ENCODE assay signal across 27 cellular contexts in the genomic region with DNA sequence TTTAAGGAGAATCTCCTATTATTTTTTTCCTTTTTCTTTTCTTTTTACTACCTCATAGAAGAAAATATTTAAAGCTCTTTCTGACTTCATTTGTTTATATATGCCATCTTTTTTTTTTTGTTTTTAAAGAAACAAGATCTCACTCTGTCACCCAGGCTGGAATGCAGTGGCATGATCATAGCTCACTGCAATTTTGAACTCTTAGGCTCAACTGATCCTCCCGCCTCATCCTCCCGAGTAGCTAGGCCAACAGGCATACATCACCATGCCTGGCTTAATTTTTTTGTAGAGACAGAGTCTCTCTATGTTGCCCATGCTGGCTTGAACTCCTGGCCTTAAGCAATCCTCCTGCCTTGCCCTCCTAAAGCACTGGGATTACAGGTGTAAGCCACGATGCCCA. TPM values are rescaled to one million over a fixed set of nuclear protein-coding genes. Genes with fewer than 3 reads are reported as not detected.
DNase-seq lines count a peak whose midpoint lies in the region; ATAC-seq and TF ChIP-seq lines count a peak whose summit lies in the region.
"Had no signal": no experiment of that assay in that cellular context is flagged by ENCODE, and none has a peak within 500 bp of the region (broad histone marks: within the 10 kb centered on the region; RNA-seq: fewer than 3 reads in every experiment).

No MANE protein-coding gene starts in this region.

- POLR2A ChIA-PET in CD8-positive, alpha-beta T cell (lab: Charles Lee): interaction anchor here (0.6 kb wide), 1 partner anchor 333 kb away, joined by 3 read pairs; a partner anchor contains a TSS
- POLR2A ChIA-PET in IMR-90 (lab: Charles Lee; ENCODE audit: unreplicated experiment): interaction anchor here (0.6 to 0.7 kb wide), 2 partner anchors 26 to 184 kb away, joined by 4 to 5 read pairs; no protein-coding TSS in a partner anchor
- POLR2A ChIA-PET in activated CD4-positive, alpha-beta memory T cell treated with anti-CD3 and anti-CD28 coated beads, Interleukin-2, amount 10 ng/mL, durations not matched to agents 7 days and 5 days (lab: Charles Lee): interaction anchor here (0.8 kb wide), 1 partner anchor 38 kb away, joined by 3 read pairs; no protein-coding TSS in a partner anchor

- H3K27ac Mint-ChIP-seq in CD8-positive, alpha-beta T cell: peak overlapping the region; percentile 82
- H3K27ac Mint-ChIP-seq in central memory CD8-positive, alpha-beta T cell (ENCODE audit: low read depth): peak overlapping the region; percentile 25
- H3K27ac Mint-ChIP-seq in osteocyte (ENCODE audit: unreplicated experiment): peak overlapping the region; percentile 43
- no peak overlapping the region for H3K27ac Mint-ChIP-seq in activated CD4-positive, alpha-beta memory T cell treated with anti-CD3 and anti-CD28 coated beads, Interleukin-2, amount 10 ng/mL, durations not matched to agents 7 days and 5 days

- H3K36me3 Mint-ChIP-seq in CD8-positive, alpha-beta T cell: peaks cover 77% of the 10 kb centered on the region
- peaks cover 51% of the 10 kb centered on the region for H3K36me3 Mint-ChIP-seq in central memory CD8-positive, alpha-beta T cell (ENCODE audit: insufficient read depth)
- H3K36me3 Mint-ChIP-seq in osteocyte (ENCODE audit: unreplicated experiment): peaks cover 50% of the 10 kb centered on the region
- H3K36me3 Mint-ChIP-seq in activated CD4-positive, alpha-beta memory T cell treated with anti-CD3 and anti-CD28 coated beads, Interleukin-2, amount 10 ng/mL, durations not matched to agents 7 days and 5 days (ENCODE audit: low read depth): peaks cover 70% of the 10 kb centered on the region

- no peaks in the 10 kb centered on the region for H3K9me3 Mint-ChIP-seq in CD8-positive, alpha-beta T cell
- no peaks in the 10 kb centered on the region for H3K9me3 Mint-ChIP-seq in central memory CD8-positive, alpha-beta T cell
- H3K9me3 Mint-ChIP-seq in osteocyte (ENCODE audit: unreplicated experiment): no peaks in the 10 kb centered on the region
- H3K9me3 Mint-ChIP-seq in activated CD4-positive, alpha-beta memory T cell treated with anti-CD3 and anti-CD28 coated beads, Interleukin-2, amount 10 ng/mL, durations not matched to agents 7 days and 5 days: no peaks in the 10 kb centered on the region
- H3K9me3 Mint-ChIP-seq: activated T-cell treated with anti-CD3 and anti-CD28 coated beads, Interleukin-2, amount 50 U/mL, for 4 hours; IgD-negative memory B cell had no signal

- no peak overlapping the region for H3K23ac ChIP-seq in IMR-90 (ENCODE audit: low read depth, low read length)

- 0 out of 2 replicates have a peak overlapping the region, but pooled peaks have one; percentile 5 for H3K4me2 ChIP-seq in IMR-90 (ENCODE audit: low read depth, low read length)

- H4K5ac ChIP-seq in IMR-90 (ENCODE audit: low read depth, low read length): no peak overlapping the region

- H3K27me3 ChIP-seq in CD8-positive, alpha-beta T cell (ENCODE audit: insufficient read depth, low read length): no peaks in the 10 kb centered on the region
- no peaks in the 10 kb centered on the region for H3K27me3 ChIP-seq in IMR-90 (ENCODE audit: control insufficient read depth, insufficient read depth, low read length)
- no peaks in the 10 kb centered on the region for H3K27me3 ChIP-seq in heart left ventricle
- no peaks in the 10 kb centered on the region for H3K27me3 ChIP-seq in stomach
- H3K27me3 ChIP-seq: body of pancreas, ovary, right atrium auricular region, spleen, tibial artery had no signal

- no peak overlapping the region for H3K56ac ChIP-seq in IMR-90 (ENCODE audit: extremely low read depth, insufficient read depth, low read length)

- no TSS peak for BruUV-seq in IMR-90 (replicated peaks; lab: Mats Ljungman, UMichigan)

- peaks cover 54% of the 10 kb centered on the region for H3K4me1 Mint-ChIP-seq in CD8-positive, alpha-beta T cell (ENCODE audit: low read depth)
- H3K4me1 Mint-ChIP-seq in central memory CD8-positive, alpha-beta T cell: peaks cover 23% of the 10 kb centered on the region
- H3K4me1 Mint-ChIP-seq in osteocyte (ENCODE audit: unreplicated experiment): peaks cover 20% of the 10 kb centered on the region
- H3K4me1 Mint-ChIP-seq in activated CD4-positive, alpha-beta memory T cell treated with anti-CD3 and anti-CD28 coated beads, Interleukin-2, amount 10 ng/mL, durations not matched to agents 7 days and 5 days: peaks cover 21% of the 10 kb centered on the region

- 0 out of 2 replicates have a peak, but pooled peaks cover 3% of the 10 kb centered on the region for H3K9me1 ChIP-seq in IMR-90 (ENCODE audit: insufficient read depth, low read length)

- H3K4me3 ChIP-seq in CD8-positive, alpha-beta T cell (ENCODE audit: low read depth, low read length): no peak overlapping the region
- no peak overlapping the region for H3K4me3 ChIP-seq in IMR-90 (ENCODE audit: insufficient read depth, low read depth, low read length)
- no peak overlapping the region for H3K4me3 ChIP-seq in heart left ventricle
- no peak overlapping the region for H3K4me3 ChIP-seq in stomach
- H3K4me3 ChIP-seq: body of pancreas, ovary, right atrium auricular region, spleen, tibial artery had no signal

- H2BK120ac ChIP-seq in IMR-90 (ENCODE audit: low read depth, low read length): no peak overlapping the region

- no peak overlapping the region for H2BK20ac ChIP-seq in IMR-90 (ENCODE audit: low read depth, low read length)

- peaks cover 25% of the 10 kb centered on the region for H3K36me3 ChIP-seq in CD8-positive, alpha-beta T cell (ENCODE audit: insufficient read depth, low read length)
- H3K36me3 ChIP-seq in IMR-90 (ENCODE audit: control insufficient read depth, insufficient read depth, low read length) (peaks cover 1% of the 10 kb centered on the region; the same call in 1 of the 2 replicates), heart left ventricle (peaks cover 0 to 85% (median 51%) of the 10 kb centered on the region in 9 donors), stomach (peaks cover 13 to 76% (median 61%) of the 10 kb centered on the region in 4 donors)
- H3K36me3 ChIP-seq: ovary had no signal

- no peak overlapping the region for H3K4me3 Mint-ChIP-seq in CD8-positive, alpha-beta T cell
- no peak overlapping the region for H3K4me3 Mint-ChIP-seq in central memory CD8-positive, alpha-beta T cell
- H3K4me3 Mint-ChIP-seq in osteocyte (ENCODE audit: unreplicated experiment): no peak overlapping the region
- no peak overlapping the region for H3K4me3 Mint-ChIP-seq in activated CD4-positive, alpha-beta memory T cell treated with anti-CD3 and anti-CD28 coated beads, Interleukin-2, amount 10 ng/mL, durations not matched to agents 7 days and 5 days
- H3K4me3 Mint-ChIP-seq: activated T-cell treated with anti-CD3 and anti-CD28 coated beads, Interleukin-2, amount 50 U/mL, for 4 hours; IgD-negative memory B cell had no signal

- H2AK5ac ChIP-seq in IMR-90 (ENCODE audit: low read depth, low read length): no peak overlapping the region

- CTCF ChIA-PET in CD8-positive, alpha-beta T cell (lab: Charles Lee): no interaction called here
- CTCF ChIA-PET in IMR-90 (lab: Yijun Ruan, JAX): no interaction called here
- CTCF ChIA-PET in activated CD4-positive, alpha-beta memory T cell treated with anti-CD3 and anti-CD28 coated beads, Interleukin-2, amount 10 ng/mL, durations not matched to agents 7 days and 5 days (lab: Charles Lee): interaction anchor here (0.8 kb wide), 1 partner anchor 166 kb away, joined by 4 read pairs; no protein-coding TSS in a partner anchor

- no peaks in the 10 kb centered on the region for H4K20me1 ChIP-seq in IMR-90 (ENCODE audit: insufficient read depth, low read length)

- in situ Hi-C loops in IMR-90 (cut with MboI; ENCODE audit: low sequenced_read_pairs): no loop called here

- H3K18ac ChIP-seq in IMR-90 (ENCODE audit: low read depth, low read length): no peak overlapping the region

- WGBS in IMR-90 (ENCODE audit: extremely low coverage in 2 of 2, insufficient read length in 1 of 2), 2 experiments: no CpG with 5 or more reads among the region's 3 CpGs
- 80 to 88% (median 87%) methylated on average over 3 of the region's 3 CpGs for WGBS in heart left ventricle, 4 donors
- WGBS in stomach, 5 donors: 66 to 83% (median 78%) methylated on average over 3 of the region's 3 CpGs

- no peak overlapping the region for H3K4ac ChIP-seq in IMR-90 (ENCODE audit: low read depth, low read length)

- no peak overlapping the region for H2AK9ac ChIP-seq in IMR-90 (replicated peaks; ENCODE audit: low read depth, low read length, poor library complexity)

- DNase-seq in CD8-positive, alpha-beta T cell: no peak
- DNase-seq in IMR-90 (no peak), osteocyte (ENCODE audit: extremely low spot score, unreplicated experiment) (no peak), heart left ventricle (no peak), stomach (no peak)
- no peak for DNase-seq in central memory CD8-positive, alpha-beta T cell (ENCODE audit: low spot score in 2 of 2)
- DNase-seq in activated CD4-positive, alpha-beta memory T cell treated with anti-CD3 and anti-CD28 coated beads, Interleukin-2, amount 10 ng/mL, durations not matched to agents 7 days and 5 days: no peak
- DNase-seq: activated T-cell treated with anti-CD3 and anti-CD28 coated beads, Interleukin-2, amount 50 U/mL, for 4 hours; body of pancreas; DMS53; effector CD8-positive, alpha-beta T cell; erythroblast; foreskin fibroblast; GF-D8; NCI-H1105 treated with DMSO at 0.1 percent for 48 hours; NCI-H2081 treated with DMSO at 0.1 percent for 48 hours; OCI-M1; ovary; spleen; stimulated activated CD4-positive, alpha-beta T cell treated with anti-CD3 and anti-CD28 coated beads, Interleukin-4, amount 100 ng/mL, for 1 hour; stimulated activated naive CD4-positive, alpha-beta T cell treated with Interleukin-2 at 50 U/mL for 16 hours; T-helper 9 cell; tibial artery had no signal

- no peak overlapping the region for H3K14ac ChIP-seq in IMR-90 (replicated peaks; ENCODE audit: low read depth, low read length)

- H2AFZ ChIP-seq in IMR-90 (replicated peaks; ENCODE audit: low read length, poor library complexity): no peak overlapping the region

- H2BK5ac ChIP-seq in IMR-90 (ENCODE audit: low read depth, low read length, poor library complexity, severe bottlenecking): no peak overlapping the region

- no peaks in the 10 kb centered on the region for H3K4me1 ChIP-seq in CD8-positive, alpha-beta T cell (ENCODE audit: insufficient read depth, low read length)
- H3K4me1 ChIP-seq in IMR-90 (ENCODE audit: control insufficient read depth, insufficient read depth, low read length) (peaks cover 3% of the 10 kb centered on the region; the same call in 1 of the 2 replicates), heart left ventricle (no peaks in the 10 kb centered on the region), stomach (peaks cover 0 to 20% (median 6%) of the 10 kb centered on the region in 4 donors)
- H3K4me1 ChIP-seq: body of pancreas, right atrium auricular region, tibial artery had no signal

- no peak overlapping the region for H3K27ac ChIP-seq in CD8-positive, alpha-beta T cell (ENCODE audit: low read depth, low read length)
- H3K27ac ChIP-seq in IMR-90 (ENCODE audit: insufficient read depth, low read length): no peak overlapping the region
- H3K27ac ChIP-seq in heart left ventricle: no peak overlapping the region
- no peak overlapping the region for H3K27ac ChIP-seq in stomach
- H3K27ac ChIP-seq: body of pancreas, ovary, right atrium auricular region, spleen, tibial artery had no signal

- H3K9ac ChIP-seq in IMR-90 (ENCODE audit: low read depth, low read length): no peak overlapping the region

- no peaks in the 10 kb centered on the region for H3K27me3 Mint-ChIP-seq in CD8-positive, alpha-beta T cell (ENCODE audit: low read depth)
- H3K27me3 Mint-ChIP-seq in central memory CD8-positive, alpha-beta T cell: no peaks in the 10 kb centered on the region
- no peaks in the 10 kb centered on the region for H3K27me3 Mint-ChIP-seq in osteocyte (ENCODE audit: unreplicated experiment)
- no peaks in the 10 kb centered on the region for H3K27me3 Mint-ChIP-seq in activated CD4-positive, alpha-beta memory T cell treated with anti-CD3 and anti-CD28 coated beads, Interleukin-2, amount 10 ng/mL, durations not matched to agents 7 days and 5 days
- H3K27me3 Mint-ChIP-seq: IgD-negative memory B cell had no signal

- H4K91ac ChIP-seq in IMR-90 (ENCODE audit: insufficient read depth, low read depth, low read length): no peak overlapping the region

- H3K9me3 ChIP-seq in CD8-positive, alpha-beta T cell (ENCODE audit: low read length): no peaks in the 10 kb centered on the region
- H3K9me3 ChIP-seq in IMR-90 (ENCODE audit: control insufficient read depth, insufficient read depth, low read length) (no peaks in the 10 kb centered on the region), heart left ventricle (no peaks in the 10 kb centered on the region), stomach (no peaks in the 10 kb centered on the region)
- H3K9me3 ChIP-seq: body of pancreas, ovary, right atrium auricular region, tibial artery had no signal

- no peak for TF ChIP-seq RAD21 in IMR-90 (IDR thresholded peaks at IDR 0.05; ENCODE audit: low read length)

- ATAC-seq in CD8-positive, alpha-beta T cell: no peak
- ATAC-seq in IMR-90 (ENCODE audit: low read depth): peak; percentile 88
- no peak for ATAC-seq in central memory CD8-positive, alpha-beta T cell (replicated peaks; ENCODE audit: extremely low read depth, poor library complexity, severe bottlenecking)
- ATAC-seq in heart left ventricle: no peak
- ATAC-seq: activated T-cell treated with anti-CD3 and anti-CD28 coated beads, Interleukin-2, amount 50 U/mL, for 4 hours; body of pancreas; left lobe of liver; SK-N-SH treated with all-trans-retinoic acid at 6 μM for 48 hours had no signal

- H3K79me1 ChIP-seq in IMR-90 (ENCODE audit: low read depth in 1 of 2, low read length in 2 of 2): no peaks in the 10 kb centered on the region

- dilution Hi-C loops in IMR-90 (cut with HindIII; ENCODE audit: low sequenced_read_pairs, unreplicated experiment): no loop called here

- H2BK15ac ChIP-seq in IMR-90 (ENCODE audit: low read depth, low read length): no peak overlapping the region

- TF ChIP-seq POLR2A in IMR-90 (IDR thresholded peaks at IDR 0.05; ENCODE audit: low read depth, low read length) (no peak), heart left ventricle (IDR thresholded peaks at IDR 0.05) (no peak), stomach (IDR thresholded peaks at IDR 0.05) (no peak)

- H4K8ac ChIP-seq in IMR-90 (ENCODE audit: low read depth in 2 of 2, low read length in 2 of 2): no peak overlapping the region

- intact Hi-C loops in CD8-positive, alpha-beta T cell (cut with DNase I, micrococcal nuclease): loop anchor here (5.0 kb wide), 3 partner anchors 128 to 167 kb away; a partner anchor contains a TSS
- intact Hi-C loops in IMR-90 (cut with micrococcal nuclease): loop anchor here (5.0 to 10.0 kb wide), 3 partner anchors 58 to 241 kb away; a partner anchor contains a TSS
- intact Hi-C loops in heart left ventricle (cut with DNase I): loop anchor here in 8 of 10 donors (2.0 to 10.0 kb wide), 8 partner anchors 111 to 241 kb away; a partner anchor contains a TSS
- intact Hi-C loops in stomach (cut with DNase I; ENCODE audit: low total_unique reads): no loop called here

- TF ChIP-seq EP300 in stomach (IDR thresholded peaks at IDR 0.05): no peak

- TF ChIP-seq CTCF in CD8-positive, alpha-beta T cell (IDR thresholded peaks at IDR 0.05): no peak
- TF ChIP-seq CTCF in IMR-90 (conservative IDR thresholded peaks at IDR 0.05; ENCODE audit: low read depth, low read length): no peak
- no peak for TF ChIP-seq CTCF in osteocyte (IDR thresholded peaks at IDR 0.05)
- no peak for TF ChIP-seq CTCF in heart left ventricle (IDR thresholded peaks at IDR 0.05)
- TF ChIP-seq CTCF in stomach (IDR thresholded peaks at IDR 0.05): no peak

RNA-seq across cellular contexts. Expression of a gene that starts 59.5 kb away (rescaled TPM):
- 10 to 100 TPM; 49.5 to 49.6 TPM for total RNA-seq in CD8-positive, alpha-beta T cell
- total RNA-seq in IMR-90 (2012; rRNA removed) (27.4 and 27.5 TPM in 2 replicates), osteocyte (40.8 and 44.1 TPM in 2 replicates), heart left ventricle (10 to 100 TPM; 47.4 to 82.2 (median 56.3) TPM), stomach (100 to 1,000 TPM in 1 of 5 donors, 10 to 100 TPM in 3, 1 to 10 TPM in 1; 8.1 to 160 (median 71.9) TPM)
- polyA plus RNA-seq in IMR-90 (2012; rRNA removed) (2.7 and 3.6 TPM in 2 replicates), heart left ventricle (10 to 100 TPM in 1 of 2 donors, 1 to 10 TPM in 1; 8.6 to 12.5 TPM), stomach (1 to 10 TPM; 2.0 to 5.1 (median 2.4) TPM)
- polyA plus RNA-seq in IMR-90 (2012; cell fraction: cytosol; rRNA removed): 0.61 and 0.63 TPM in 2 replicates
- 1.2 and 7.0 TPM in 2 replicates for polyA plus RNA-seq in IMR-90 (2012; cell fraction: nucleus; rRNA removed; ENCODE audit: low replicate concordance)
- 10 to 100 TPM; 79.2 to 80.8 TPM for total RNA-seq in activated CD4-positive, alpha-beta memory T cell treated with anti-CD3 and anti-CD28 coated beads, Interleukin-2, amount 10 ng/mL, durations not matched to agents 7 days and 5 days
